Comparison of ENCODE assay signal across 9 cellular contexts in genomic region chr4:78517050-78517652, GRCh38. TPM values are rescaled to one million over a fixed set of nuclear protein-coding genes. Genes with fewer than 3 reads are reported as not detected.
DNase-seq lines count a peak whose midpoint lies in the region; ATAC-seq and TF ChIP-seq lines count a peak whose summit lies in the region.
"Had no signal": no experiment of that assay in that cellular context is flagged by ENCODE, and none has a peak within 500 bp of the region (broad histone marks: within the 10 kb centered on the region; RNA-seq: fewer than 3 reads in every experiment).

No MANE protein-coding gene starts in this region.

- H3K27me3 Mint-ChIP-seq in brain, result no peaks in the 10 kb centered on the region
- H3K27me3 Mint-ChIP-seq in activated CD4-positive, alpha-beta memory T cell treated with anti-CD3 and anti-CD28 coated beads, Interleukin-2, amount 10 ng/mL, durations not matched to agents 7 days and 5 days, result peaks cover 5% of the 10 kb centered on the region

- POLR2A ChIA-PET in activated CD4-positive, alpha-beta memory T cell treated with anti-CD3 and anti-CD28 coated beads, Interleukin-2, amount 10 ng/mL, durations not matched to agents 7 days and 5 days (lab: Charles Lee), result no interaction called here

- no peak overlapping the region for H3K4me3 ChIP-seq in lung

- H3K9me3 ChIP-seq in lung (ENCODE audit: control insufficient read depth in 2 of 2, insufficient read depth in 1 of 2, low read length in 1 of 2), result no peaks in the 10 kb centered on the region
- H3K9me3 ChIP-seq: neutrophil had no signal

- H3K4me3 Mint-ChIP-seq in brain, result no peak overlapping the region
- H3K4me3 Mint-ChIP-seq in activated CD4-positive, alpha-beta memory T cell treated with anti-CD3 and anti-CD28 coated beads, Interleukin-2, amount 10 ng/mL, durations not matched to agents 7 days and 5 days, result no peak overlapping the region

- 27 to 31% methylated on average over 3 of the region's 3 CpGs for WGBS in lung, 2 donors

- H3K9me3 Mint-ChIP-seq in brain, result no peaks in the 10 kb centered on the region
- no peaks in the 10 kb centered on the region for H3K9me3 Mint-ChIP-seq in activated CD4-positive, alpha-beta memory T cell treated with anti-CD3 and anti-CD28 coated beads, Interleukin-2, amount 10 ng/mL, durations not matched to agents 7 days and 5 days

- no peaks in the 10 kb centered on the region for H3K36me3 Mint-ChIP-seq in brain
- no peaks in the 10 kb centered on the region for H3K36me3 Mint-ChIP-seq in activated CD4-positive, alpha-beta memory T cell treated with anti-CD3 and anti-CD28 coated beads, Interleukin-2, amount 10 ng/mL, durations not matched to agents 7 days and 5 days (ENCODE audit: low read depth)

- no peaks in the 10 kb centered on the region for H3K27me3 ChIP-seq in lung (ENCODE audit: control insufficient read depth, insufficient read depth)
- H3K27me3 ChIP-seq: neutrophil had no signal

- no peaks in the 10 kb centered on the region for H3K36me3 ChIP-seq in lung (ENCODE audit: control insufficient read depth in 2 of 2, insufficient read depth in 2 of 2, low read length in 2 of 2)
- H3K36me3 ChIP-seq: neutrophil had no signal

- peaks cover 14% of the 10 kb centered on the region for H3K4me1 Mint-ChIP-seq in brain
- no peaks in the 10 kb centered on the region for H3K4me1 Mint-ChIP-seq in activated CD4-positive, alpha-beta memory T cell treated with anti-CD3 and anti-CD28 coated beads, Interleukin-2, amount 10 ng/mL, durations not matched to agents 7 days and 5 days

- peak; percentile 77 to 81 for TF ChIP-seq CTCF in brain (conservative IDR thresholded peaks at IDR 0.05)
- peak; percentile 35 for TF ChIP-seq CTCF in lung (IDR thresholded peaks at IDR 0.05; ENCODE audit: control extremely low read depth, extremely low read depth)

- H3K4me1 ChIP-seq in lung (ENCODE audit: control insufficient read depth in 2 of 2, insufficient read depth in 2 of 2, low read length in 2 of 2), result peaks cover 2 to 4% of the 10 kb centered on the region in 2 donors

- peak; percentile 60 for DNase-seq in GM03348 (ENCODE audit: low spot score)
- DNase-seq in NCI-H1436 (lab: John Stamatoyannopoulos, UW), result peak; percentile 35
- no peak for DNase-seq in lung (ENCODE audit: low spot score)
- DNase-seq in activated CD4-positive, alpha-beta memory T cell treated with anti-CD3 and anti-CD28 coated beads, Interleukin-2, amount 10 ng/mL, durations not matched to agents 7 days and 5 days, result no peak

- H3K27ac ChIP-seq in lung (ENCODE audit: low read depth in 1 of 2, low read length in 1 of 2), result no peak overlapping the region
- H3K27ac ChIP-seq: neutrophil had no signal

- CTCF ChIA-PET in activated CD4-positive, alpha-beta memory T cell treated with anti-CD3 and anti-CD28 coated beads, Interleukin-2, amount 10 ng/mL, durations not matched to agents 7 days and 5 days (lab: Charles Lee), result no interaction called here

- no peak overlapping the region for H3K27ac Mint-ChIP-seq in brain
- H3K27ac Mint-ChIP-seq in activated CD4-positive, alpha-beta memory T cell treated with anti-CD3 and anti-CD28 coated beads, Interleukin-2, amount 10 ng/mL, durations not matched to agents 7 days and 5 days, result no peak overlapping the region

- no peak for ATAC-seq in lung (ENCODE audit: insufficient read depth, low FRiP score)
- ATAC-seq in GM19023 (IDR thresholded peaks at IDR 0.05; ENCODE audit: unreplicated experiment), result no peak
- no peak for ATAC-seq in HG02759 (IDR thresholded peaks at IDR 0.05; ENCODE audit: unreplicated experiment)
- ATAC-seq in GM21576 (IDR thresholded peaks at IDR 0.05; ENCODE audit: unreplicated experiment), result no peak

RNA-seq across cellular contexts. Expression of gene ANXA3, which starts 34.4 kb away (rescaled TPM):
- polyA plus RNA-seq in brain (ENCODE audit: insufficient read depth, low read depth, low replicate concordance) (4.4 TPM), lung (100 to 1,000 TPM; 123 to 189 TPM)
- 100 to 1,000 TPM in 1 of 2 donors, 10 to 100 TPM in 1; 84.1 to 244 TPM for total RNA-seq in lung
- under 1 TPM; 0.38 TPM for total RNA-seq in activated CD4-positive, alpha-beta memory T cell treated with anti-CD3 and anti-CD28 coated beads, Interleukin-2, amount 10 ng/mL, durations not matched to agents 7 days and 5 days

Comparison
In these comparisons a context has a peak if more than half of its experiments do, and no peak if none do; other contexts are left out.
1. DNase-seq: peak in GM03348 (single experiment) and NCI-H1436 (single experiment); none in lung (single experiment) and activated CD4-positive, alpha-beta memory T cell treated with anti-CD3 and anti-CD28 coated beads, Interleukin-2, amount 10 ng/mL, durations not matched to agents 7 days and 5 days (single experiment).
2. RNA of gene ANXA3, which starts 34.4 kb away (total RNA-seq): 84.1 to 244 TPM in lung; 0.38 TPM in activated CD4-positive, alpha-beta memory T cell treated with anti-CD3 and anti-CD28 coated beads, Interleukin-2, amount 10 ng/mL, durations not matched to agents 7 days and 5 days; every median in the first group is over 10 times any median in the second.